Comparison of ENCODE assay signal across 8 cellular contexts in the genomic region with DNA sequence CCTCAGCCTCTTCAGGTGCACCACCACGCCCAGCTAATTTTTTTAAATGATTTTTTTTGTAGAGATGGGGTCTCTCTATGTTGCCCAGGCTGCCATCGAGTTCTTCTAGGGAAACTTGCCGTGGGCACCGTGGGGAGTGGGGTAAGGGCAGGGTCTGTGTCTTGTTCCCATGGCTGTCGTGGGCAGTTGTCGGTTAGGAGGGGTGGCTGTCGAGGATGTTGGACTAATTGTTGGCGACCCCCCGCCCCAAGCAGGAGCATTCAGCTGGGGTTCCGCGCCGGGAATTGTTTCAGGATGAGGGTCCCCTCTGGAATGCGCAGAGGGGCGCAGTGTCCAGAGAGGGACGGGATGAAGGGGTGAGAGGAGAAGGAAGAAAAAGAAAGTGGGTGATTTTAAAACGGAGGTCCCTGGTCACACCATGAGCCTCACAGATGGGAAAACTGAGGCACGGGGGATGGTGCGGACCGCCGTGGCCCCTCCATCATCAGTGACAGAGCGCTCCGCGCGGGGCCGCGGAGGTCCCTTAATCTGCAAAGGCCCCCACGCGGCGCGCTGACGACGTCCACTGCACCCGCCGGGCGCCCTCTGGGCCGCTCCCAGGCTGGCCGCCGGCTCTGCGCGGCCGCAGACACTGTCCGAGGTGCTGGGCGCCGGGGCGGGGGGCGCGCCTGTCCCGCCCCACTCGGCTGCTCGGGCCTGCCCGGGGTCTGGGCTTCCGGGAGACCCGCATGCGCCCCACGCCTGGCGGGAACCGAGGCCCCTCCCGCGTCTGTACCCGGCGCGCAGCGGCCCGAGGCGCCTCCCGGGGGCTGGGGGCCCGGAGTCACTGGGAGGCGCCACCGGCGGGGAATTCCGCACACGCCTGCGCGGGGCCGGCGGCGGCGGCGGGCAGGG. TPM values are rescaled to one million over a fixed set of nuclear protein-coding genes. Genes with fewer than 3 reads are reported as not detected.
DNase-seq lines count a peak whose midpoint lies in the region; ATAC-seq and TF ChIP-seq lines count a peak whose summit lies in the region.

No MANE protein-coding gene starts in this region.

- no peaks in the 10 kb centered on the region for H4K20me1 ChIP-seq in neural cell (ENCODE audit: insufficient read depth)

- H3K27me3 ChIP-seq in neural cell (ENCODE audit: insufficient read depth, low read depth, low read length) (no peaks in the 10 kb centered on the region), testis (no peaks in the 10 kb centered on the region)

- no peaks in the 10 kb centered on the region for H3K79me2 ChIP-seq in neural cell (replicated peaks; ENCODE audit: insufficient read depth, low read length)

- peak; percentile 35 for ATAC-seq in HG03039 (IDR thresholded peaks at IDR 0.05; ENCODE audit: unreplicated experiment)

- WGBS in testis, 2 donors = 17 to 24% methylated on average over 16 to 31 of the region's 79 CpGs

- H2AFZ ChIP-seq in neural cell (ENCODE audit: low read depth, low read length) = no peak overlapping the region

- no peaks in the 10 kb centered on the region for H3F3A ChIP-seq in neural cell (ENCODE audit: insufficient read depth, low read length, poor library complexity, severe bottlenecking)

- intact Hi-C loops in testis (cut with DNase I; ENCODE audit: low total_unique reads) = no loop called here

- no peaks in the 10 kb centered on the region for H3K9me2 ChIP-seq in neural cell (ENCODE audit: insufficient read depth, low read length)

- H3K27ac ChIP-seq in neural cell (ENCODE audit: low read length) (no peak overlapping the region), testis (peak overlapping the region; percentile 59 to 87)

- TF ChIP-seq EP300 in neural cell (conservative IDR thresholded peaks at IDR 0.05; ENCODE audit: poor library complexity, severe bottlenecking) = no peak

- no peak for TF ChIP-seq POLR2A in testis (IDR thresholded peaks at IDR 0.05)

- peaks cover 23% of the 10 kb centered on the region for H3K4me1 ChIP-seq in testis

- DNase-seq in GM10266 (ENCODE audit: extremely low spot score) = peak; percentile 97
- DNase-seq in activated effector memory CD4-positive, alpha-beta T cell treated with Interleukin-2 at 50 U/mL for 16 hours = peak; percentile 70
- DNase-seq in fibroblast of the conjunctiva (ENCODE audit: low read depth) = peak; percentile 27
- DNase-seq in testis = peak; percentile 62
- DNase-seq in NCI-H1105 (lab: John Stamatoyannopoulos, UW) = no peak

- H3K36me3 ChIP-seq in neural cell (ENCODE audit: insufficient read depth, low read length) (no peaks in the 10 kb centered on the region), testis (ENCODE audit: low read depth, missing control alignments) (no peaks in the 10 kb centered on the region)

- H3K4me3 ChIP-seq in neural cell (ENCODE audit: low read length) (peak overlapping the region; percentile 57), testis (peak overlapping the region; percentile 55 to 67)

- H3K9me3 ChIP-seq in neural cell (ENCODE audit: low read length) (no peaks in the 10 kb centered on the region), testis (no peaks in the 10 kb centered on the region)

- TF ChIP-seq RAD21 in neural cell (conservative IDR thresholded peaks at IDR 0.05) = no peak

- peak overlapping the region; percentile 47 for H3K9ac ChIP-seq in neural cell (ENCODE audit: low read length)

- H3K4me2 ChIP-seq in neural cell (ENCODE audit: low read length) = no peak overlapping the region

- TF ChIP-seq CTCF in GM10266 (IDR thresholded peaks at IDR 0.05; ENCODE audit: control insufficient read depth, insufficient read depth, low read depth, missing control alignments) (no peak), neural cell (IDR thresholded peaks at IDR 0.05; ENCODE audit: poor library complexity, severe bottlenecking) (no peak), testis (IDR thresholded peaks at IDR 0.05) (no peak)

TF ChIP-seq in PFSK-1, 5 proteins besides CTCF, POLR2A, EP300 and RAD21:
- TF ChIP-seq TAF1 (IDR thresholded peaks at IDR 0.05; ENCODE audit: borderline replicate concordance, insufficient read depth, low read length) (no peak), POLR2AphosphoS5 (IDR thresholded peaks at IDR 0.05; ENCODE audit: low read depth, low read length) (no peak), FOXP2 (optimal IDR thresholded peaks at IDR 0.05; ENCODE audit: borderline replicate concordance, extremely low read depth, extremely low read length, insufficient read depth) (no peak), SIN3A (IDR thresholded peaks at IDR 0.05; ENCODE audit: borderline replicate concordance, insufficient read depth, low read length) (no peak)
- TF ChIP-seq, protein P1, sequence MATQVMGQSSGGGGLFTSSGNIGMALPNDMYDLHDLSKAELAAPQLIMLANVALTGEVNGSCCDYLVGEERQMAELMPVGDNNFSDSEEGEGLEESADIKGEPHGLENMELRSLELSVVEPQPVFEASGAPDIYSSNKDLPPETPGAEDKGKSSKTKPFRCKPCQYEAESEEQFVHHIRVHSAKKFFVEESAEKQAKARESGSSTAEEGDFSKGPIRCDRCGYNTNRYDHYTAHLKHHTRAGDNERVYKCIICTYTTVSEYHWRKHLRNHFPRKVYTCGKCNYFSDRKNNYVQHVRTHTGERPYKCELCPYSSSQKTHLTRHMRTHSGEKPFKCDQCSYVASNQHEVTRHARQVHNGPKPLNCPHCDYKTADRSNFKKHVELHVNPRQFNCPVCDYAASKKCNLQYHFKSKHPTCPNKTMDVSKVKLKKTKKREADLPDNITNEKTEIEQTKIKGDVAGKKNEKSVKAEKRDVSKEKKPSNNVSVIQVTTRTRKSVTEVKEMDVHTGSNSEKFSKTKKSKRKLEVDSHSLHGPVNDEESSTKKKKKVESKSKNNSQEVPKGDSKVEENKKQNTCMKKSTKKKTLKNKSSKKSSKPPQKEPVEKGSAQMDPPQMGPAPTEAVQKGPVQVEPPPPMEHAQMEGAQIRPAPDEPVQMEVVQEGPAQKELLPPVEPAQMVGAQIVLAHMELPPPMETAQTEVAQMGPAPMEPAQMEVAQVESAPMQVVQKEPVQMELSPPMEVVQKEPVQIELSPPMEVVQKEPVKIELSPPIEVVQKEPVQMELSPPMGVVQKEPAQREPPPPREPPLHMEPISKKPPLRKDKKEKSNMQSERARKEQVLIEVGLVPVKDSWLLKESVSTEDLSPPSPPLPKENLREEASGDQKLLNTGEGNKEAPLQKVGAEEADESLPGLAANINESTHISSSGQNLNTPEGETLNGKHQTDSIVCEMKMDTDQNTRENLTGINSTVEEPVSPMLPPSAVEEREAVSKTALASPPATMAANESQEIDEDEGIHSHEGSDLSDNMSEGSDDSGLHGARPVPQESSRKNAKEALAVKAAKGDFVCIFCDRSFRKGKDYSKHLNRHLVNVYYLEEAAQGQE (IDR thresholded peaks at IDR 0.05; ENCODE audit: insufficient read depth in 1 of 2, low read depth in 2 of 2, low read length in 2 of 2) = peak; percentile 81 to 91

TF ChIP-seq in neural cell, 6 proteins besides CTCF, POLR2A, EP300 and RAD21:
- TF ChIP-seq, protein P1 (IDR thresholded peaks at IDR 0.05; ENCODE audit: borderline replicate concordance) = no peak
- no peak for TF ChIP-seq SMC3 (conservative IDR thresholded peaks at IDR 0.05; ENCODE audit: poor library complexity)
- no peak for TF ChIP-seq EZH2 (IDR thresholded peaks at IDR 0.05; ENCODE audit: borderline replicate concordance, insufficient read depth, low read length, poor library complexity, severe bottlenecking)
- TF ChIP-seq TAF1 (IDR thresholded peaks at IDR 0.05; ENCODE audit: low read depth) = no peak
- no peak for TF ChIP-seq POLR2AphosphoS5 (IDR thresholded peaks at IDR 0.05)
- no peak for TF ChIP-seq MXI1 (conservative IDR thresholded peaks at IDR 0.05; ENCODE audit: poor library complexity, severe bottlenecking)

RNA-seq across cellular contexts. Expression of a gene that starts 0.8 kb away (rescaled TPM):
- 86.0 TPM for polyA plus RNA-seq in PFSK-1 (2012; ENCODE audit: insufficient read length, low read depth)
- 1.4 and 1.5 TPM in 2 replicates for polyA plus RNA-seq in neural cell
- 3.9 and 5.2 TPM in 2 replicates for polyA minus RNA-seq in neural cell
- total RNA-seq in testis = 10 to 100 TPM; 66.9 to 68.9 TPM
- polyA plus RNA-seq in testis (ENCODE audit: insufficient read depth, low read depth, low replicate concordance) = 25.3 TPM

RNA-seq across cellular contexts. Expression of a gene that starts 39.7 kb away (rescaled TPM):
- polyA plus RNA-seq in PFSK-1 (2012; ENCODE audit: insufficient read length, low read depth) = 44.0 TPM
- polyA plus RNA-seq in neural cell (18.6 and 31.1 TPM in 2 replicates), testis (ENCODE audit: insufficient read depth, low read depth, low replicate concordance) (8.4 TPM)
- 15.7 and 17.0 TPM in 2 replicates for polyA minus RNA-seq in neural cell
- 10 to 100 TPM; 16.9 to 19.0 TPM for total RNA-seq in testis

RNA-seq across cellular contexts. Expression of a gene that starts 39.8 kb away (rescaled TPM):
- 70.6 TPM for polyA plus RNA-seq in PFSK-1 (2012; ENCODE audit: insufficient read length, low read depth)
- polyA plus RNA-seq in neural cell (8.0 and 9.3 TPM in 2 replicates), testis (ENCODE audit: insufficient read depth, low read depth, low replicate concordance) (19.8 TPM)
- 6.1 and 11.0 TPM in 2 replicates for polyA minus RNA-seq in neural cell
- 10 to 100 TPM; 29.7 to 50.3 TPM for total RNA-seq in testis

Comparison
In these comparisons a context has a peak if more than half of its experiments do, and no peak if none do; other contexts are left out.
1. RNA of a gene that starts 0.8 kb away (polyA plus RNA-seq): 25.3 TPM in testis (single experiment); 1.4 to 1.5 TPM in neural cell; every median in the first group is over 10 times any median in the second.